Comparison of ENCODE assay signal across 18 cellular contexts in genomic region chr16:78102122-78102660, GRCh38.
"Had no signal": no experiment of that assay in that cellular context is flagged by ENCODE, and none has a peak within 500 bp of the region (broad histone marks: within the 10 kb centered on the region; RNA-seq: fewer than 3 reads in every experiment).

No MANE protein-coding gene starts in this region.

- H2AFZ ChIP-seq: parathyroid adenoma had no signal

- H3K9me3 ChIP-seq: body of pancreas, heart right ventricle, transverse colon, vagina had no signal

- H3K27me3 ChIP-seq: body of pancreas, heart right ventricle, transverse colon, vagina had no signal

- H3K4me3 Mint-ChIP-seq: central memory CD8-positive, alpha-beta T cell; effector memory CD8-positive, alpha-beta T cell had no signal

- H3K36me3 ChIP-seq: heart right ventricle, transverse colon, vagina had no signal

- ATAC-seq: body of pancreas; effector memory CD8-positive, alpha-beta T cell; heart right ventricle; T-cell had no signal

- H3K9me3 Mint-ChIP-seq: activated T-helper 2 cell treated with anti-CD3 and anti-CD28 coated beads, Interferon-gamma antibody, Interleukin-2, Interleukin-4, amounts not matched to agents 10 μg/mL and 5 μg/mL and 100 μg/mL, durations not matched to agents 14 hours and 24 hours and 36 hours; central memory CD8-positive, alpha-beta T cell; effector memory CD8-positive, alpha-beta T cell; T-cell had no signal

- H3K27me3 Mint-ChIP-seq: central memory CD8-positive, alpha-beta T cell; effector memory CD8-positive, alpha-beta T cell; T-cell had no signal

- DNase-seq: activated CD4-positive, CD25-positive, alpha-beta regulatory T cell treated with anti-CD3 and anti-CD28 coated beads, Interleukin-2, amount 50 U/mL, for 72 hours; activated naive CD4-positive, alpha-beta T cell treated with anti-CD3 and anti-CD28 coated beads, Interleukin-2, amount 50 U/mL, for 16 hours; amniotic stem cell; dermis blood vessel endothelial cell; effector memory CD8-positive, alpha-beta T cell; heart right ventricle; stimulated activated CD4-positive, alpha-beta T cell treated with anti-CD3 and anti-CD28 coated beads, Interleukin-12 subunit alpha, Interleukin-12 subunit beta, amount 100 ng/mL, for 4 hours; stimulated activated CD4-positive, alpha-beta T cell treated with anti-CD3 and anti-CD28 coated beads, Interleukin-2, amount 100 ng/mL, for 24 hours; T-cell; T1000; transverse colon had no signal

- H3K4me3 ChIP-seq: body of pancreas, heart right ventricle, lung, transverse colon, vagina had no signal

- H3K9ac ChIP-seq: parathyroid adenoma had no signal

- H3K27ac Mint-ChIP-seq: activated T-helper 2 cell treated with anti-CD3 and anti-CD28 coated beads, Interferon-gamma antibody, Interleukin-2, Interleukin-4, amounts not matched to agents 10 μg/mL and 5 μg/mL and 100 μg/mL, durations not matched to agents 14 hours and 24 hours and 36 hours had no signal

- H3K27ac ChIP-seq: body of pancreas, epithelial cell of prostate, heart right ventricle, parathyroid adenoma, transverse colon, vagina had no signal
